Comparison of ENCODE assay signal across 12 cellular contexts in genomic region chrX:154074199-154074598, GRCh38. TPM values are rescaled to one million over a fixed set of nuclear protein-coding genes. Genes with fewer than 3 reads are reported as not detected.
A peak's percentile ranks its signal among the peaks of the same experiment; 100 is the strongest.
DNase-seq lines count a peak whose midpoint lies in the region; ATAC-seq, FAIRE-seq and TF ChIP-seq lines count a peak whose summit lies in the region.
"Had no signal": no experiment of that assay in that cellular context is flagged by ENCODE, and none has a peak within 500 bp of the region (broad histone marks: within the 10 kb centered on the region; RNA-seq: fewer than 3 reads in every experiment).

No MANE protein-coding gene starts in this region.

- no peaks in the 10 kb centered on the region for H3K9me3 Mint-ChIP-seq in CD4-positive, alpha-beta T cell
- H3K9me3 Mint-ChIP-seq in chondrocyte (ENCODE audit: low read depth), result peaks cover 2% of the 10 kb centered on the region
- H3K9me3 Mint-ChIP-seq: stimulated activated naive CD8-positive, alpha-beta T cell treated with anti-CD3 and anti-CD28 coated beads, Interleukin-15, Interleukin-2, amounts not matched to agents 100 ng/mL and 50 ng/mL, for 24 hours had no signal

- no peak overlapping the region for H4K5ac ChIP-seq in mesendoderm (ENCODE audit: low read length)

- H2BK5ac ChIP-seq in mesendoderm (ENCODE audit: low read length), result no peak overlapping the region

- H2BK120ac ChIP-seq in mesendoderm (ENCODE audit: low read depth, low read length), result no peak overlapping the region

- no peak overlapping the region for H3K9ac ChIP-seq in mesendoderm (ENCODE audit: low read length)

- TF ChIP-seq CTCF in CD4-positive, alpha-beta T cell (IDR thresholded peaks at IDR 0.05), result no peak
- no peak for TF ChIP-seq CTCF in chondrocyte (IDR thresholded peaks at IDR 0.05)

- H3K79me1 ChIP-seq in mesendoderm (ENCODE audit: low read length), result peaks cover 3% of the 10 kb centered on the region

- no peak overlapping the region for H3K4me3 ChIP-seq in mesendoderm (ENCODE audit: low read length)

- no CpG with 5 or more reads among the region's 3 CpGs for WGBS in mesendoderm (ENCODE audit: extremely low coverage, insufficient coverage, low lambda C conversion rate)

- no peaks in the 10 kb centered on the region for H3K27me3 Mint-ChIP-seq in CD4-positive, alpha-beta T cell
- H3K27me3 Mint-ChIP-seq in chondrocyte (ENCODE audit: low read depth), result no peaks in the 10 kb centered on the region
- H3K27me3 Mint-ChIP-seq: stimulated activated naive CD8-positive, alpha-beta T cell treated with anti-CD3 and anti-CD28 coated beads, Interleukin-15, Interleukin-2, amounts not matched to agents 100 ng/mL and 50 ng/mL, for 24 hours had no signal

- H3K56ac ChIP-seq in mesendoderm (ENCODE audit: low read length), result peak overlapping the region; percentile 25

- H3K18ac ChIP-seq in mesendoderm (ENCODE audit: low read length), result no peak overlapping the region

- no peak overlapping the region for H3K4me3 Mint-ChIP-seq in CD4-positive, alpha-beta T cell
- no peak overlapping the region for H3K4me3 Mint-ChIP-seq in chondrocyte (ENCODE audit: unreplicated experiment)
- H3K4me3 Mint-ChIP-seq: stimulated activated naive CD8-positive, alpha-beta T cell treated with anti-CD3 and anti-CD28 coated beads, Interleukin-15, Interleukin-2, amounts not matched to agents 100 ng/mL and 50 ng/mL, for 24 hours had no signal

- no peak overlapping the region for H3K4ac ChIP-seq in mesendoderm (ENCODE audit: low read depth, low read length)

- H3K27me3 ChIP-seq in CD4-positive, alpha-beta T cell (ENCODE audit: control insufficient read depth, insufficient read depth, low read length), result no peaks in the 10 kb centered on the region
- no peaks in the 10 kb centered on the region for H3K27me3 ChIP-seq in mesendoderm (ENCODE audit: insufficient read depth, low read length, poor library complexity)

- intact Hi-C loops in CD4-positive, alpha-beta T cell (cut with DNase I, micrococcal nuclease), result no loop called here

- H3K36me3 ChIP-seq in mesendoderm (ENCODE audit: control insufficient read depth, insufficient read depth, low read length), result no peaks in the 10 kb centered on the region

- FAIRE-seq in HTR-8/SVneo (lab: Jason Lieb, UNC), result no peak
- FAIRE-seq: colon had no signal

- CTCF ChIA-PET in CD4-positive, alpha-beta T cell (lab: Charles Lee), result no interaction called here

- H3K9me3 ChIP-seq in CD4-positive, alpha-beta T cell (ENCODE audit: control insufficient read depth, low read length), result no peaks in the 10 kb centered on the region

- peaks cover 9% of the 10 kb centered on the region for H3K79me2 ChIP-seq in mesendoderm (ENCODE audit: control insufficient read depth, insufficient read depth, low read length)

- no peak overlapping the region for H4K8ac ChIP-seq in mesendoderm (ENCODE audit: low read depth, low read length)

- H3K23ac ChIP-seq in mesendoderm (ENCODE audit: low read length), result no peak overlapping the region

- peaks cover 65% of the 10 kb centered on the region for H3K4me1 Mint-ChIP-seq in CD4-positive, alpha-beta T cell (ENCODE audit: low read depth)
- H3K4me1 Mint-ChIP-seq in chondrocyte (ENCODE audit: low read depth), result peaks cover 21% of the 10 kb centered on the region

- H3K27ac ChIP-seq in CD4-positive, alpha-beta T cell (ENCODE audit: low read depth, low read length), result no peak overlapping the region
- no peak overlapping the region for H3K27ac ChIP-seq in mesendoderm (ENCODE audit: low read depth, low read length)

- POLR2A ChIA-PET in CD4-positive, alpha-beta T cell (lab: Charles Lee), result no interaction called here

- H3K27ac Mint-ChIP-seq in CD4-positive, alpha-beta T cell, result peak overlapping the region; percentile 21
- peak overlapping the region; percentile 75 for H3K27ac Mint-ChIP-seq in chondrocyte (ENCODE audit: unreplicated experiment)
- H3K27ac Mint-ChIP-seq: stimulated activated naive CD8-positive, alpha-beta T cell treated with anti-CD3 and anti-CD28 coated beads, Interleukin-15, Interleukin-2, amounts not matched to agents 100 ng/mL and 50 ng/mL, for 24 hours had no signal

- no peak for ATAC-seq in CD4-positive, alpha-beta T cell (ENCODE audit: poor library complexity)
- ATAC-seq in HG03280 (IDR thresholded peaks at IDR 0.05; ENCODE audit: unreplicated experiment), result no peak

- peaks cover 2% of the 10 kb centered on the region for H3K4me1 ChIP-seq in mesendoderm (ENCODE audit: control insufficient read depth, low read depth, low read length)

- H3K36me3 Mint-ChIP-seq in CD4-positive, alpha-beta T cell (ENCODE audit: low read depth), result peaks cover 53% of the 10 kb centered on the region
- H3K36me3 Mint-ChIP-seq in chondrocyte (ENCODE audit: low read depth), result peaks cover 2% of the 10 kb centered on the region

- no peak overlapping the region for H2AK5ac ChIP-seq in mesendoderm (ENCODE audit: low read length)

- H2BK15ac ChIP-seq in mesendoderm (replicated peaks; ENCODE audit: low read depth), result no peak overlapping the region

- no peak overlapping the region for H3K4me2 ChIP-seq in mesendoderm (ENCODE audit: low read length)

- no peak for DNase-seq in CD4-positive, alpha-beta T cell
- peak; percentile 63 for DNase-seq in HTR-8/SVneo (ENCODE audit: insufficient read length, low spot score)
- no peak for DNase-seq in chondrocyte (ENCODE audit: low spot score)
- peak; percentile 80 for DNase-seq in mesendoderm
- no peak for DNase-seq in ureter (ENCODE audit: low spot score)
- no peak for DNase-seq in T-helper 2 cell
- DNase-seq in stimulated activated CD8-positive, alpha-beta memory T cell treated with anti-CD3 and anti-CD28 coated beads, Interleukin-4, amount 100 ng/mL, for 48 hours, result no peak
- DNase-seq: activated CD4-positive, alpha-beta T cell treated with anti-CD3 and anti-CD28 coated beads for 48 hours; GDM1 had no signal

RNA-seq across cellular contexts. Expression of gene MECP2, which starts 23.3 kb away (rescaled TPM):
- total RNA-seq in CD4-positive, alpha-beta T cell, result 100 to 1,000 TPM; 120 to 133 TPM
- total RNA-seq in chondrocyte (32.3 to 35.5 TPM (median 34.2 TPM) in 3 replicates), ureter (105 TPM)
- polyA plus RNA-seq in mesendoderm (2013, experiment 1 of 2), result 23.5 TPM
- polyA plus RNA-seq in mesendoderm (2013, experiment 2 of 2), result 24.6 TPM

RNA-seq across cellular contexts. Expression of gene IRAK1, which starts 54.5 kb away (rescaled TPM):
- 10 to 100 TPM; 61.2 to 67.4 TPM for total RNA-seq in CD4-positive, alpha-beta T cell
- total RNA-seq in chondrocyte (88.0 to 113 TPM (median 104 TPM) in 3 replicates), ureter (103 TPM)
- 41.3 TPM for polyA plus RNA-seq in mesendoderm (2013, experiment 1 of 2)
- 39.9 TPM for polyA plus RNA-seq in mesendoderm (2013, experiment 2 of 2)

Comparison
In these comparisons a context has a peak if more than half of its experiments do, and no peak if none do; other contexts are left out.
1. DNase-seq: peak in HTR-8/SVneo (single experiment) and mesendoderm (single experiment); none in CD4-positive, alpha-beta T cell (0 of 10), chondrocyte (single experiment), ureter (single experiment), T-helper 2 cell (0 of 5) and stimulated activated CD8-positive, alpha-beta memory T cell treated with anti-CD3 and anti-CD28 coated beads, Interleukin-4, amount 100 ng/mL, for 48 hours (single experiment).